ENCODE assay signal across 8 cellular contexts in genomic region chr11:64856382-64857227, GRCh38. TPM values are rescaled to one million over a fixed set of nuclear protein-coding genes. Genes with fewer than 3 reads are reported as not detected.
DNase-seq lines count a peak whose midpoint lies in the region; ATAC-seq and TF ChIP-seq lines count a peak whose summit lies in the region.

No MANE protein-coding gene starts in this region.

- peak; percentile 21; the same call in 1 of the 2 replicates for TF ChIP-seq RAD21 in IMR-90 (IDR thresholded peaks at IDR 0.05; ENCODE audit: low read length)

- H3K27ac ChIP-seq in ACC112 (ENCODE audit: low read depth, low read length) (peak overlapping the region; percentile 90), IMR-90 (ENCODE audit: insufficient read depth, low read length) (peak overlapping the region; percentile 74), esophagus squamous epithelium (peak overlapping the region; percentile 79 to 94 (median 88))

- peaks cover 28 to 86% of the 10 kb centered on the region in 2 experiments for H3K79me1 ChIP-seq in IMR-90 (ENCODE audit: low read depth in 1 of 2, low read length in 2 of 2)

- TF ChIP-seq CTCF in IMR-90 (conservative IDR thresholded peaks at IDR 0.05; ENCODE audit: low read depth, low read length) (peak; percentile 20; the same call in 1 of the 2 replicates), esophagus squamous epithelium (IDR thresholded peaks at IDR 0.05) (no peak), osteocyte (IDR thresholded peaks at IDR 0.05) (no peak), progenitor cell of endocrine pancreas (IDR thresholded peaks at IDR 0.05; ENCODE audit: unreplicated experiment) (no peak)

- peaks cover 28% of the 10 kb centered on the region for H3K9me1 ChIP-seq in IMR-90 (ENCODE audit: insufficient read depth, low read length)

- H2AK5ac ChIP-seq in IMR-90 (ENCODE audit: low read depth, low read length): peak overlapping the region; percentile 100

- no peak overlapping the region for H4K5ac ChIP-seq in IMR-90 (ENCODE audit: low read depth, low read length)

- DNase-seq in IMR-90 (peak; percentile 85), esophagus squamous epithelium (lab: John Stamatoyannopoulos, UW) (no peak), osteocyte (ENCODE audit: extremely low spot score, unreplicated experiment) (no peak), progenitor cell of endocrine pancreas (ENCODE audit: low spot score, unreplicated experiment) (no peak), HUDEP-2 (lab: John Stamatoyannopoulos, UW; ENCODE audit: unreplicated experiment in 76 of 76) (no peak), NCI-H1105 (lab: John Stamatoyannopoulos, UW) (no peak)
- DNase-seq in activated CD4-positive, alpha-beta T cell treated with anti-CD3 and anti-CD28 coated beads, Interleukin-2, amount 50 U/mL, for 1 hour: peak; percentile 42

- H3K4me3 Mint-ChIP-seq in osteocyte (ENCODE audit: unreplicated experiment) (peak overlapping the region; percentile 22), progenitor cell of endocrine pancreas (ENCODE audit: low read depth) (no peak overlapping the region)

- peak overlapping the region; percentile 78 to 96; a peak in 3 of 4 replicates for H4K8ac ChIP-seq in IMR-90 (ENCODE audit: low read depth in 2 of 2, low read length in 2 of 2)

- intact Hi-C loops in IMR-90 (cut with micrococcal nuclease): no loop called here
- intact Hi-C loops in esophagus squamous epithelium (cut with DNase I): no loop called here

- H4K91ac ChIP-seq in IMR-90 (ENCODE audit: insufficient read depth, low read depth, low read length): peak overlapping the region; percentile 97

- H2AFZ ChIP-seq in ACC112 (ENCODE audit: low read length, unreplicated experiment): no peak overlapping the region
- peak overlapping the region; percentile 74 for H2AFZ ChIP-seq in IMR-90 (replicated peaks; ENCODE audit: low read length, poor library complexity)

- H2AK9ac ChIP-seq in IMR-90 (replicated peaks; ENCODE audit: low read depth, low read length, poor library complexity): peak overlapping the region; percentile 93

- H3K36me3 Mint-ChIP-seq in osteocyte (ENCODE audit: unreplicated experiment) (peaks cover 4% of the 10 kb centered on the region), progenitor cell of endocrine pancreas (ENCODE audit: insufficient read depth) (peaks cover 8% of the 10 kb centered on the region)

- H3K9me3 Mint-ChIP-seq in osteocyte (ENCODE audit: unreplicated experiment): no peaks in the 10 kb centered on the region
- no peaks in the 10 kb centered on the region for H3K9me3 Mint-ChIP-seq in progenitor cell of endocrine pancreas (ENCODE audit: low read depth)

- peak overlapping the region; percentile 99 for H3K4ac ChIP-seq in IMR-90 (ENCODE audit: low read depth, low read length)

- H3K14ac ChIP-seq in IMR-90 (replicated peaks; ENCODE audit: low read depth, low read length): peak overlapping the region; percentile 98; the same call in 1 of the 2 replicates

- H3K4me1 Mint-ChIP-seq in osteocyte (ENCODE audit: unreplicated experiment) (peaks cover 36% of the 10 kb centered on the region), progenitor cell of endocrine pancreas (ENCODE audit: low read depth) (no peaks in the 10 kb centered on the region)

- CTCF ChIA-PET in IMR-90 (lab: Yijun Ruan, JAX): no interaction called here

- peaks cover 10% of the 10 kb centered on the region for H4K20me1 ChIP-seq in IMR-90 (ENCODE audit: insufficient read depth, low read length)

- H3K9me3 ChIP-seq in IMR-90 (ENCODE audit: control insufficient read depth, insufficient read depth, low read length): no peaks in the 10 kb centered on the region
- H3K9me3 ChIP-seq in esophagus squamous epithelium: no peaks in the 10 kb centered on the region

- in situ Hi-C loops in IMR-90 (cut with MboI; ENCODE audit: low sequenced_read_pairs): no loop called here

- TF ChIP-seq POLR2A in IMR-90 (IDR thresholded peaks at IDR 0.05; ENCODE audit: low read depth, low read length): no peak
- TF ChIP-seq POLR2A in esophagus squamous epithelium (IDR thresholded peaks at IDR 0.05): no peak

- peak; percentile 28 for ATAC-seq in IMR-90 (ENCODE audit: low read depth)

- peaks cover 11% of the 10 kb centered on the region for H3K79me2 ChIP-seq in ACC112 (ENCODE audit: control insufficient read depth, insufficient read depth, low read length, unreplicated experiment)

- peak overlapping the region; percentile 83; the same call in 1 of the 2 replicates for H3K23ac ChIP-seq in IMR-90 (ENCODE audit: low read depth, low read length)

- peak overlapping the region; percentile 95 for H2BK120ac ChIP-seq in IMR-90 (ENCODE audit: low read depth, low read length)

- H3K27me3 Mint-ChIP-seq in osteocyte (ENCODE audit: unreplicated experiment) (no peaks in the 10 kb centered on the region), progenitor cell of endocrine pancreas (no peaks in the 10 kb centered on the region)

- peak overlapping the region; percentile 99 for H2BK15ac ChIP-seq in IMR-90 (ENCODE audit: low read depth, low read length)

- H3K27ac Mint-ChIP-seq in osteocyte (ENCODE audit: unreplicated experiment) (peak overlapping the region; percentile 44), progenitor cell of endocrine pancreas (no peak overlapping the region)

- POLR2A ChIA-PET in IMR-90 (lab: Charles Lee; ENCODE audit: unreplicated experiment): no interaction called here

- 32% methylated on average over 5 of the region's 20 CpGs; no CpG with 5 or more reads in 1 of the 2 experiments for WGBS in IMR-90 (ENCODE audit: extremely low coverage in 2 of 2, insufficient read length in 1 of 2), 2 experiments
- 19 to 43% methylated on average over 8 to 11 of the region's 20 CpGs for WGBS in esophagus squamous epithelium, 2 donors

- no TSS peak for BruUV-seq in IMR-90 (replicated peaks; lab: Mats Ljungman, UMichigan)

- H2BK20ac ChIP-seq in IMR-90 (ENCODE audit: low read depth, low read length): peak overlapping the region; percentile 69

- H3K4me1 ChIP-seq in ACC112 (ENCODE audit: control insufficient read depth, insufficient read depth, low read length, unreplicated experiment) (peaks cover 33% of the 10 kb centered on the region), IMR-90 (ENCODE audit: control insufficient read depth, insufficient read depth, low read length) (peaks cover 27% of the 10 kb centered on the region), esophagus squamous epithelium (peaks cover 49 to 100% (median 82%) of the 10 kb centered on the region in 3 donors)

- H3K18ac ChIP-seq in IMR-90 (ENCODE audit: low read depth, low read length): peak overlapping the region; percentile 2

- dilution Hi-C loops in IMR-90 (cut with HindIII; ENCODE audit: low sequenced_read_pairs, unreplicated experiment): no loop called here

- no peak overlapping the region for H3K4me2 ChIP-seq in IMR-90 (ENCODE audit: low read depth, low read length)

- H3K4me3 ChIP-seq in ACC112 (ENCODE audit: low read depth, low read length): peak overlapping the region; percentile 1; the same call in 1 of the 2 replicates
- no peak overlapping the region for H3K4me3 ChIP-seq in IMR-90 (ENCODE audit: insufficient read depth, low read depth, low read length)
- peak overlapping the region in 1 of 4 donors; percentile 23 for H3K4me3 ChIP-seq in esophagus squamous epithelium

- H3K27me3 ChIP-seq in ACC112 (ENCODE audit: insufficient read depth, low read length) (no peaks in the 10 kb centered on the region), IMR-90 (ENCODE audit: control insufficient read depth, insufficient read depth, low read length) (no peaks in the 10 kb centered on the region), esophagus squamous epithelium (no peaks in the 10 kb centered on the region)

- H3K9ac ChIP-seq in IMR-90 (ENCODE audit: low read depth, low read length): no peak overlapping the region

- H3K56ac ChIP-seq in IMR-90 (ENCODE audit: extremely low read depth, insufficient read depth, low read length): no peak overlapping the region

- peak overlapping the region; percentile 85 for H2BK5ac ChIP-seq in IMR-90 (ENCODE audit: low read depth, low read length, poor library complexity, severe bottlenecking)

- H3K36me3 ChIP-seq in ACC112 (ENCODE audit: insufficient read depth, low read length) (peaks cover 10% of the 10 kb centered on the region; the same call in 1 of the 2 replicates), IMR-90 (ENCODE audit: control insufficient read depth, insufficient read depth, low read length) (peaks cover 52% of the 10 kb centered on the region), esophagus squamous epithelium (peaks cover 3 to 54% (median 13%) of the 10 kb centered on the region in 3 donors)

TF ChIP-seq in IMR-90, 13 proteins besides CTCF, POLR2A, EP300 and RAD21 (continues in another document):
- peak; percentile 48; the same call in 1 of the 2 replicates for TF ChIP-seq MAZ (IDR thresholded peaks at IDR 0.05; ENCODE audit: borderline replicate concordance, low read depth, low read length)
- TF ChIP-seq BHLHE40 (IDR thresholded peaks at IDR 0.05; ENCODE audit: low read depth, low read length): 0 out of 2 replicates have a peak, but pooled peaks have one; percentile 6

RNA-seq across cellular contexts. Expression of gene CDC42BPG, which starts 12.2 kb away (rescaled TPM):
- under 0.01 TPM in 2 replicates for total RNA-seq in IMR-90 (2012; rRNA removed)
- 0.10 and 0.12 TPM in 2 replicates for polyA plus RNA-seq in IMR-90 (2012; rRNA removed)
- polyA plus RNA-seq in IMR-90 (2012; cell fraction: cytosol; rRNA removed): 0.04 and 0.12 TPM in 2 replicates
- 0.50 and 0.59 TPM in 2 replicates for polyA plus RNA-seq in IMR-90 (2012; cell fraction: nucleus; rRNA removed; ENCODE audit: low replicate concordance)
- total RNA-seq in esophagus squamous epithelium: 10 to 100 TPM; 16.4 to 48.5 (median 25.0) TPM
- total RNA-seq in osteocyte: 0.68 and 1.7 TPM in 2 replicates
- 20.1 and 21.1 TPM in 2 replicates for total RNA-seq in progenitor cell of endocrine pancreas

RNA-seq across cellular contexts. Expression of gene EHD1, which starts 21.8 kb away (rescaled TPM):
- 107 and 125 TPM in 2 replicates for total RNA-seq in IMR-90 (2012; rRNA removed)
- polyA plus RNA-seq in IMR-90 (2012; rRNA removed): 209 and 216 TPM in 2 replicates
- 259 and 358 TPM in 2 replicates for polyA plus RNA-seq in IMR-90 (2012; cell fraction: cytosol; rRNA removed)
- 267 and 410 TPM in 2 replicates for polyA plus RNA-seq in IMR-90 (2012; cell fraction: nucleus; rRNA removed; ENCODE audit: low replicate concordance)
- total RNA-seq in esophagus squamous epithelium: 10 to 100 TPM; 29.5 to 44.0 (median 31.8) TPM
- total RNA-seq in osteocyte: 57.4 and 61.0 TPM in 2 replicates
- total RNA-seq in progenitor cell of endocrine pancreas: 55.0 and 57.2 TPM in 2 replicates

RNA-seq across cellular contexts. Expression of gene MEN1, which starts 46.3 kb away (rescaled TPM):
- total RNA-seq in IMR-90 (2012; rRNA removed) (8.8 and 9.4 TPM in 2 replicates), esophagus squamous epithelium (10 to 100 TPM; 14.9 to 23.3 (median 17.0) TPM), osteocyte (27.1 and 29.2 TPM in 2 replicates), progenitor cell of endocrine pancreas (54.6 and 61.5 TPM in 2 replicates)
- 35.7 and 44.7 TPM in 2 replicates for polyA plus RNA-seq in IMR-90 (2012; rRNA removed)
- 18.9 and 33.6 TPM in 2 replicates for polyA plus RNA-seq in IMR-90 (2012; cell fraction: cytosol; rRNA removed)
- polyA plus RNA-seq in IMR-90 (2012; cell fraction: nucleus; rRNA removed; ENCODE audit: low replicate concordance): 65.7 and 129 TPM in 2 replicates

RNA-seq across cellular contexts. Expression of gene MAP4K2, which starts 53.6 kb away (rescaled TPM):
- total RNA-seq in IMR-90 (2012; rRNA removed) (9.2 and 11.7 TPM in 2 replicates), esophagus squamous epithelium (1 to 10 TPM; 3.6 to 9.0 (median 6.1) TPM), osteocyte (16.0 and 18.6 TPM in 2 replicates), progenitor cell of endocrine pancreas (12.7 and 13.3 TPM in 2 replicates)
- 16.6 and 22.2 TPM in 2 replicates for polyA plus RNA-seq in IMR-90 (2012; rRNA removed)
- 18.8 and 24.1 TPM in 2 replicates for polyA plus RNA-seq in IMR-90 (2012; cell fraction: cytosol; rRNA removed)
- 41.7 and 95.5 TPM in 2 replicates for polyA plus RNA-seq in IMR-90 (2012; cell fraction: nucleus; rRNA removed; ENCODE audit: low replicate concordance)

Comparison
In these comparisons a context has a peak if more than half of its experiments do, and no peak if none do; other contexts are left out.
1. DNase-seq: peak in IMR-90 (single experiment) and activated CD4-positive, alpha-beta T cell treated with anti-CD3 and anti-CD28 coated beads, Interleukin-2, amount 50 U/mL, for 1 hour (single experiment); none in esophagus squamous epithelium (single experiment), osteocyte (single experiment), progenitor cell of endocrine pancreas (single experiment), HUDEP-2 (0 of 76) and NCI-H1105 (single experiment).
2. Peak in every context shown above with its lines, with median percentiles within 50 percentile points of each other: H3K27ac ChIP-seq.